8 cellular contexts compared by ENCODE assay signal in genomic region chr2:84906108-84906899, GRCh38. TPM values are rescaled to one million over a fixed set of nuclear protein-coding genes. Genes with fewer than 3 reads are reported as not detected.
DNase-seq lines count a peak whose midpoint lies in the region; ATAC-seq and TF ChIP-seq lines count a peak whose summit lies in the region.

No MANE protein-coding gene starts in this region.

- peak; percentile 24 for ATAC-seq in GM21423 (IDR thresholded peaks at IDR 0.05; ENCODE audit: unreplicated experiment)

- H3K27me3 ChIP-seq in HUES64 (ENCODE audit: insufficient read depth, low read length), result peaks cover 8% of the 10 kb centered on the region
- H3K27me3 ChIP-seq in neuron (ENCODE audit: insufficient read depth, low read length), result no peaks in the 10 kb centered on the region

- H3K27ac ChIP-seq in HUES64 (ENCODE audit: low read depth, low read length), result peak overlapping the region; percentile 75

- peaks cover 3% of the 10 kb centered on the region; the same call in 1 of the 2 replicates for H3K36me3 ChIP-seq in HUES64 (ENCODE audit: insufficient read depth, low read length)
- peaks cover 11% of the 10 kb centered on the region for H3K36me3 ChIP-seq in neuron (ENCODE audit: insufficient read depth, low read length)

- H3K9me3 ChIP-seq in HUES64 (ENCODE audit: insufficient read depth, low read depth, low read length) (peaks cover 2% of the 10 kb centered on the region; the same call in 1 of the 2 replicates), neuron (ENCODE audit: low read length) (peaks cover 10% of the 10 kb centered on the region)

- H2AFZ ChIP-seq in neuron (ENCODE audit: low read depth, low read length), result peak overlapping the region; percentile 61

- peak; percentile 19 for DNase-seq in COR-L47 (lab: John Stamatoyannopoulos, UW)
- peak; percentile 52 for DNase-seq in activated T-cell treated with anti-CD3 and anti-CD28 coated beads, Interleukin-2, amount 50 U/mL, for 1 hour
- DNase-seq in fibroblast of pulmonary artery (ENCODE audit: low read depth), result no peak
- no peak for DNase-seq in amniotic stem cell (lab: John Stamatoyannopoulos, UW)
- no peak for DNase-seq in NCI-H2171 treated with DMSO at 0.1 percent for 48 hours (lab: John Stamatoyannopoulos, UW)

- H3K9ac ChIP-seq in HUES64 (ENCODE audit: low read depth, low read length), result peak overlapping the region; percentile 95

- WGBS in HUES64, result 1% methylated on average over 35 of the region's 38 CpGs

- no peak for TF ChIP-seq CTCF in fibroblast of pulmonary artery (IDR thresholded peaks at IDR 0.05; ENCODE audit: low read length, missing control alignments)

- H3K4me1 ChIP-seq in HUES64 (ENCODE audit: insufficient read depth, low read length) (no peaks in the 10 kb centered on the region), neuron (ENCODE audit: insufficient read depth, low read length) (peaks cover 27% of the 10 kb centered on the region)

- H3K4me3 ChIP-seq in HUES64 (ENCODE audit: low read length), result peak overlapping the region; percentile 97
- peak overlapping the region; percentile 98 for H3K4me3 ChIP-seq in fibroblast of pulmonary artery (replicated peaks; ENCODE audit: low read depth, low read length)
- H3K4me3 ChIP-seq in neuron (ENCODE audit: low read length), result peak overlapping the region; percentile 87

RNA-seq across cellular contexts. Expression of gene TMSB10, which starts 0.8 kb away (rescaled TPM):
- polyA plus RNA-seq in HUES64 (2013, experiment 1 of 2), result 1,298 TPM
- polyA plus RNA-seq in HUES64 (2013, experiment 2 of 2), result 1,577 TPM

RNA-seq across cellular contexts. Expression of gene TRABD2A, which starts 25.4 kb away (rescaled TPM):
- polyA plus RNA-seq in HUES64 (2013, experiment 1 of 2), result 2.4 TPM
- polyA plus RNA-seq in HUES64 (2013, experiment 2 of 2), result 2.4 TPM

Comparison
In these comparisons a context has a peak if more than half of its experiments do, and no peak if none do; other contexts are left out.
1. DNase-seq: peak in COR-L47 (single experiment) and activated T-cell treated with anti-CD3 and anti-CD28 coated beads, Interleukin-2, amount 50 U/mL, for 1 hour (single experiment); none in fibroblast of pulmonary artery (single experiment), amniotic stem cell (single experiment) and NCI-H2171 treated with DMSO at 0.1 percent for 48 hours (single experiment).
2. Peak in every context shown above with its lines, with median percentiles within 50 percentile points of each other: H3K4me3 ChIP-seq.